9 cellular contexts compared by ENCODE assay signal in genomic region chr11:94776351-94777321, GRCh38. TPM values are rescaled to one million over a fixed set of nuclear protein-coding genes. Genes with fewer than 3 reads are reported as not detected.
DNase-seq lines count a peak whose midpoint lies in the region; ATAC-seq and TF ChIP-seq lines count a peak whose summit lies in the region.
"Had no signal": no experiment of that assay in that cellular context is flagged by ENCODE, and none has a peak within 500 bp of the region (broad histone marks: within the 10 kb centered on the region; RNA-seq: fewer than 3 reads in every experiment).

No MANE protein-coding gene starts in this region.

- H3K9me3 ChIP-seq in heart left ventricle (no peaks in the 10 kb centered on the region), Panc1 (ENCODE audit: control insufficient read depth, insufficient read depth, low read depth, low read length) (no peaks in the 10 kb centered on the region), hepatocyte (ENCODE audit: low read depth) (no peaks in the 10 kb centered on the region), vagina (no peaks in the 10 kb centered on the region), Peyer's patch (no peaks in the 10 kb centered on the region)

- peaks cover 0 to 54% (median 30%) of the 10 kb centered on the region in 12 donors for H3K4me1 ChIP-seq in heart left ventricle
- H3K4me1 ChIP-seq in Panc1 (ENCODE audit: control insufficient read depth, insufficient read depth, low read length): peaks cover 14% of the 10 kb centered on the region
- peaks cover 22% of the 10 kb centered on the region for H3K4me1 ChIP-seq in hepatocyte (ENCODE audit: insufficient read depth)
- H3K4me1 ChIP-seq in vagina: peaks cover 53% of the 10 kb centered on the region
- H3K4me1 ChIP-seq in Peyer's patch: peaks cover 0 to 6% (median 0%) of the 10 kb centered on the region in 4 donors

- CTCF ChIA-PET in Panc1 (lab: Charles Lee): no interaction called here

- WGBS in heart left ventricle, 4 donors: 32 to 53% (median 45%) methylated on average over 5 of the region's 5 CpGs
- 22% methylated on average over 5 of the region's 5 CpGs for WGBS in hepatocyte (ENCODE audit: low lambda C conversion rate, missing lambda C conversion rate)

- peaks cover 100% of the 10 kb centered on the region for H3K79me2 ChIP-seq in hepatocyte

- peak in 3 of 4 donors; percentile 39 to 59 (median 50) for ATAC-seq in heart left ventricle
- ATAC-seq in Panc1: peak; percentile 38; the same call in 1 of the 2 replicates
- ATAC-seq in HG03039 (IDR thresholded peaks at IDR 0.05; ENCODE audit: unreplicated experiment): no peak

- TF ChIP-seq CTCF in heart left ventricle (IDR thresholded peaks at IDR 0.05) (no peak), Panc1 (IDR thresholded peaks at IDR 0.05) (no peak), hepatocyte (IDR thresholded peaks at IDR 0.05; ENCODE audit: poor library complexity) (no peak), vagina (IDR thresholded peaks at IDR 0.05) (no peak), Peyer's patch (IDR thresholded peaks at IDR 0.05) (no peak)

- no peaks in the 10 kb centered on the region for H3K9me2 ChIP-seq in hepatocyte (replicated peaks; ENCODE audit: insufficient read depth)

- DNase-seq in heart left ventricle: peak in 2 of 5 donors; percentile 35 to 36
- no peak for DNase-seq in cardiac septum (ENCODE audit: low spot score)
- DNase-seq in Panc1 (ENCODE audit: low read depth, low spot score): no peak
- no peak for DNase-seq in hepatocyte (ENCODE audit: low spot score)
- DNase-seq in vagina (ENCODE audit: extremely low spot score in 2 of 2): no peak
- no peak for DNase-seq in Peyer's patch
- no peak for DNase-seq in stimulated activated naive CD4-positive, alpha-beta T cell (lab: John Stamatoyannopoulos, UW)
- DNase-seq: DND-41 had no signal

- no peak overlapping the region for H3K4me3 ChIP-seq in heart left ventricle
- H3K4me3 ChIP-seq in Panc1 (ENCODE audit: low read depth in 2 of 2, low read length in 2 of 2): no peak overlapping the region
- no peak overlapping the region for H3K4me3 ChIP-seq in hepatocyte
- no peak overlapping the region for H3K4me3 ChIP-seq in vagina
- H3K4me3 ChIP-seq in Peyer's patch: no peak overlapping the region

- H3K27me3 ChIP-seq in heart left ventricle (no peaks in the 10 kb centered on the region), Panc1 (ENCODE audit: control insufficient read depth, insufficient read depth, low read length) (no peaks in the 10 kb centered on the region; the same call in 1 of the 2 replicates), hepatocyte (no peaks in the 10 kb centered on the region), vagina (no peaks in the 10 kb centered on the region), Peyer's patch (no peaks in the 10 kb centered on the region)

- POLR2A ChIA-PET in Panc1 (lab: Charles Lee): interaction anchor here (0.5 kb wide), 1 partner anchor 64 kb away, joined by 4 read pairs; no protein-coding TSS in a partner anchor

- H3K27ac ChIP-seq in heart left ventricle: peak overlapping the region in 3 of 12 donors; percentile 32 to 40 (median 38)
- no peak overlapping the region for H3K27ac ChIP-seq in Panc1 (ENCODE audit: low read length)
- peak overlapping the region; percentile 33 for H3K27ac ChIP-seq in hepatocyte
- H3K27ac ChIP-seq in vagina: peak overlapping the region; percentile 21
- H3K27ac ChIP-seq in Peyer's patch: peak overlapping the region in 1 of 4 donors; percentile 9

- TF ChIP-seq POLR2A in heart left ventricle (IDR thresholded peaks at IDR 0.05) (no peak), vagina (IDR thresholded peaks at IDR 0.05) (no peak), Peyer's patch (IDR thresholded peaks at IDR 0.05) (no peak)

- intact Hi-C loops in heart left ventricle (cut with DNase I): no loop called here
- intact Hi-C loops in cardiac septum (cut with DNase I): no loop called here
- intact Hi-C loops in Panc1 (cut with micrococcal nuclease; ENCODE audit: unreplicated experiment): no loop called here
- intact Hi-C loops in vagina (cut with DNase I): no loop called here

- no peak overlapping the region for H2AFZ ChIP-seq in hepatocyte

- H4K20me1 ChIP-seq in hepatocyte (ENCODE audit: insufficient read depth, poor library complexity, severe bottlenecking): peaks cover 97% of the 10 kb centered on the region

- peak overlapping the region; percentile 46 for H3K4me2 ChIP-seq in hepatocyte

- H3K36me3 ChIP-seq in heart left ventricle: no peaks in the 10 kb centered on the region
- no peaks in the 10 kb centered on the region for H3K36me3 ChIP-seq in Panc1 (ENCODE audit: control insufficient read depth, insufficient read depth, low read length)
- no peaks in the 10 kb centered on the region for H3K36me3 ChIP-seq in hepatocyte (replicated peaks; ENCODE audit: insufficient read depth, low read depth)
- H3K36me3 ChIP-seq in vagina: no peaks in the 10 kb centered on the region
- H3K36me3 ChIP-seq in Peyer's patch: no peaks in the 10 kb centered on the region

- in situ Hi-C loops in Panc1 (cut with HindIII; ENCODE audit: low pct_unique_long_range_greater_than_20kb, low sequenced_read_pairs): no loop called here

- BruUV-seq in Panc1 (replicated peaks; lab: Mats Ljungman, UMichigan): no TSS peak

RNA-seq across cellular contexts. Expression of gene AMOTL1, which starts 8.5 kb away (rescaled TPM):
- total RNA-seq in heart left ventricle (10 to 100 TPM; 24.4 to 76.0 (median 51.7) TPM), cardiac septum (60.1 TPM), Panc1 (2021; ENCODE audit: unreplicated experiment) (16.0 TPM), hepatocyte (46.7 and 57.7 TPM in 2 replicates), vagina (45.7 TPM), Peyer's patch (10 to 100 TPM in 1 of 4 donors, 1 to 10 TPM in 3; 2.5 to 19.0 (median 7.2) TPM)
- polyA plus RNA-seq in heart left ventricle (1 to 10 TPM; 6.2 to 9.0 TPM), hepatocyte (22.1 and 23.8 TPM in 2 replicates)
- 9.2 TPM for polyA plus RNA-seq in Panc1 (2012; ENCODE audit: insufficient read length)
